Comparison of ENCODE assay signal across 9 cellular contexts in genomic region chr1:167791281-167792209, GRCh38.
DNase-seq lines count a peak whose midpoint lies in the region; ATAC-seq and TF ChIP-seq lines count a peak whose summit lies in the region.
"Had no signal": no experiment of that assay in that cellular context is flagged by ENCODE, and none has a peak within 500 bp of the region (broad histone marks: within the 10 kb centered on the region; RNA-seq: fewer than 3 reads in every experiment).

No MANE protein-coding gene starts in this region.

- H3K4me3 Mint-ChIP-seq in HFFc6 (no peak overlapping the region), WTC11 (no peak overlapping the region)

- no peak for ATAC-seq in WTC11
- no peak for ATAC-seq in GM18505 (IDR thresholded peaks at IDR 0.05; ENCODE audit: unreplicated experiment)
- no peak for ATAC-seq in HG02610 (IDR thresholded peaks at IDR 0.05; ENCODE audit: unreplicated experiment)
- ATAC-seq: foreskin keratinocyte had no signal

- no peak for TF ChIP-seq POLR2A in tibial nerve (IDR thresholded peaks at IDR 0.05)
- TF ChIP-seq POLR2A in GM18505 (IDR thresholded peaks at IDR 0.05; ENCODE audit: borderline replicate concordance, extremely low read depth, insufficient read depth, insufficient read length) = no peak

- H3K27ac ChIP-seq in hepatocyte (no peak overlapping the region), tibial nerve (peak overlapping the region in 2 of 4 donors; percentile 1 to 11)

- DNase-seq in HFFc6 (peak; percentile 29), WTC11 (ENCODE audit: low spot score) (no peak), hepatocyte (ENCODE audit: low spot score) (peak; percentile 28), tibial nerve (ENCODE audit: low spot score in 2 of 2) (peak; percentile 40 to 76), NCI-H1417 treated with DMSO at 0.1 percent for 48 hours (lab: John Stamatoyannopoulos, UW) (no peak)
- DNase-seq: foreskin keratinocyte; stimulated activated CD4-positive, alpha-beta T cell treated with anti-CD3 and anti-CD28 coated beads, Interleukin-12 subunit alpha, Interleukin-12 subunit beta, amount 100 ng/mL, for 4 hours had no signal

- H3K4me1 Mint-ChIP-seq in HFFc6 (ENCODE audit: low read depth) = peaks cover 61% of the 10 kb centered on the region
- H3K4me1 Mint-ChIP-seq in WTC11 = peaks cover 22% of the 10 kb centered on the region

- CTCF ChIA-PET in WTC11 (lab: Charles Lee) = interaction anchor here (0.5 to 1.8 kb wide), 5 partner anchors 11 to 291 kb away, joined by 3 to 8 read pairs (median 5); no protein-coding TSS in a partner anchor

- WGBS in hepatocyte (ENCODE audit: low lambda C conversion rate, missing lambda C conversion rate) = 74% methylated on average over 6 of the region's 6 CpGs
- 61 to 76% methylated on average over 6 of the region's 6 CpGs for WGBS in tibial nerve, 2 donors

- POLR2A ChIA-PET in WTC11 (lab: Charles Lee) = interaction anchor here (0.9 kb wide), 1 partner anchor 238 kb away, joined by 3 read pairs; the partner anchor contains the start of gene CREG1

- H3K27me3 Mint-ChIP-seq in HFFc6 (ENCODE audit: insufficient read depth) (peaks cover 2% of the 10 kb centered on the region), WTC11 (ENCODE audit: low read depth) (no peaks in the 10 kb centered on the region)

- no peaks in the 10 kb centered on the region for H4K20me1 ChIP-seq in hepatocyte (ENCODE audit: insufficient read depth, poor library complexity, severe bottlenecking)

- H2AFZ ChIP-seq in hepatocyte = no peak overlapping the region

- H3K9me3 ChIP-seq in hepatocyte (ENCODE audit: low read depth) (no peaks in the 10 kb centered on the region), tibial nerve (no peaks in the 10 kb centered on the region)

- no peaks in the 10 kb centered on the region for H3K9me2 ChIP-seq in hepatocyte (replicated peaks; ENCODE audit: insufficient read depth)

- H3K27ac Mint-ChIP-seq in HFFc6 (peak overlapping the region; percentile 82), WTC11 (peak overlapping the region; percentile 22; the same call in 1 of the 2 replicates)

- H3K9me3 Mint-ChIP-seq in HFFc6 (no peaks in the 10 kb centered on the region), WTC11 (no peaks in the 10 kb centered on the region)

- H3K36me3 ChIP-seq in hepatocyte (replicated peaks; ENCODE audit: insufficient read depth, low read depth) = peaks cover 3% of the 10 kb centered on the region
- H3K36me3 ChIP-seq in tibial nerve = peaks cover 0 to 41% (median 0%) of the 10 kb centered on the region in 3 donors

- H3K79me2 ChIP-seq in hepatocyte = no peaks in the 10 kb centered on the region

- H3K4me1 ChIP-seq in hepatocyte (ENCODE audit: insufficient read depth) (peaks cover 4% of the 10 kb centered on the region), tibial nerve (peaks cover 0 to 33% (median 0%) of the 10 kb centered on the region in 4 donors)

- TF ChIP-seq CTCF in HFFc6 (IDR thresholded peaks at IDR 0.05) (no peak), WTC11 (IDR thresholded peaks at IDR 0.05) (no peak), hepatocyte (IDR thresholded peaks at IDR 0.05; ENCODE audit: poor library complexity) (no peak), tibial nerve (IDR thresholded peaks at IDR 0.05) (no peak)

- H3K36me3 Mint-ChIP-seq in HFFc6 (ENCODE audit: low read depth) = peaks cover 76% of the 10 kb centered on the region
- peaks cover 45% of the 10 kb centered on the region for H3K36me3 Mint-ChIP-seq in WTC11

- peak in 1 of 2 donors; percentile 85 for TF ChIP-seq EP300 in tibial nerve (IDR thresholded peaks at IDR 0.05)

- no peak overlapping the region for H3K4me2 ChIP-seq in hepatocyte

- H3K4me3 ChIP-seq in hepatocyte (no peak overlapping the region), tibial nerve (no peak overlapping the region)

- H3K27me3 ChIP-seq in hepatocyte (no peaks in the 10 kb centered on the region), tibial nerve (no peaks in the 10 kb centered on the region)
- H3K27me3 ChIP-seq: foreskin keratinocyte had no signal

TF ChIP-seq in WTC11, 78 proteins besides CTCF, POLR2A, EP300 and RAD21:
- TF ChIP-seq IRF2 (CRISPR knock-in tag; IDR thresholded peaks at IDR 0.05; ENCODE audit: borderline replicate concordance, low read depth) (no peak), NFE2L1 (CRISPR knock-in tag; IDR thresholded peaks at IDR 0.05) (no peak), ZBTB43 (CRISPR knock-in tag; IDR thresholded peaks at IDR 0.05) (no peak), GABPB1 (CRISPR knock-in tag; IDR thresholded peaks at IDR 0.05) (no peak), ZNF671 (CRISPR knock-in tag; IDR thresholded peaks at IDR 0.05) (no peak), USF2 (CRISPR knock-in tag; IDR thresholded peaks at IDR 0.05) (no peak), AFF4 (CRISPR knock-in tag; IDR thresholded peaks at IDR 0.05; ENCODE audit: borderline replicate concordance) (no peak)

Comparison
In these comparisons a context has a peak if more than half of its experiments do, and no peak if none do; other contexts are left out.
1. DNase-seq: peak in HFFc6 (single experiment), hepatocyte (single experiment) and tibial nerve (2 of 2); none in WTC11 (single experiment) and NCI-H1417 treated with DMSO at 0.1 percent for 48 hours (single experiment).